ENCODE assay signal across 7 cellular contexts in genomic region chr3:192864943-192865342, GRCh38. TPM values are rescaled to one million over a fixed set of nuclear protein-coding genes. Genes with fewer than 3 reads are reported as not detected.
DNase-seq lines count a peak whose midpoint lies in the region; ATAC-seq and TF ChIP-seq lines count a peak whose summit lies in the region.

No MANE protein-coding gene starts in this region.

- H3K9me2 ChIP-seq in PC-9 (ENCODE audit: insufficient read depth), result no peaks in the 10 kb centered on the region

- H3K27ac ChIP-seq in gastrocnemius medialis (peak overlapping the region in 2 of 4 donors; percentile 52 to 56), PC-9 (no peak overlapping the region)

- H3K4me3 Mint-ChIP-seq in nephron progenitor cell, result no peak overlapping the region

- H3F3A ChIP-seq in PC-9 (ENCODE audit: insufficient read depth, low read depth), result no peaks in the 10 kb centered on the region

- intact Hi-C loops in gastrocnemius medialis (cut with DNase I; ENCODE audit: low total_unique reads) (loop anchor here (5.0 kb wide), 1 partner anchor 38 kb away; no protein-coding TSS in a partner anchor), PC-9 (cut with micrococcal nuclease; ENCODE audit: unreplicated experiment) (no loop called here)

- BruUV-seq in PC-9 (replicated peaks; lab: Mats Ljungman, UMichigan), result no TSS peak

- H3K9me3 ChIP-seq in gastrocnemius medialis, result no peaks in the 10 kb centered on the region
- no peaks in the 10 kb centered on the region for H3K9me3 ChIP-seq in PC-9 (ENCODE audit: insufficient read depth, low read depth)

- ATAC-seq in GM19035 (IDR thresholded peaks at IDR 0.05; ENCODE audit: unreplicated experiment) (peak; percentile 82), HG02678 (IDR thresholded peaks at IDR 0.05; ENCODE audit: unreplicated experiment) (peak; percentile 67), gastrocnemius medialis (peak; percentile 93 to 96)

- DNase-seq in NCI-H524 treated with DMSO at 0.1 percent for 48 hours (lab: John Stamatoyannopoulos, UW) (peak; percentile 78), gastrocnemius medialis (peak; percentile 23 to 39), PC-9 (no peak), UCSD-AML1 (lab: John Stamatoyannopoulos, UW; ENCODE audit: unreplicated experiment) (no peak), nephron progenitor cell (no peak)

- no peaks in the 10 kb centered on the region for H3K36me3 ChIP-seq in gastrocnemius medialis
- H3K36me3 ChIP-seq in PC-9 (ENCODE audit: low read depth), result no peaks in the 10 kb centered on the region

- TF ChIP-seq CTCF in gastrocnemius medialis (IDR thresholded peaks at IDR 0.05 in 4 of 5, conservative IDR thresholded peaks at IDR 0.05 in 1 of 5) (no peak), PC-9 (conservative IDR thresholded peaks at IDR 0.05) (no peak), nephron progenitor cell (IDR thresholded peaks at IDR 0.05) (no peak)

- H3K79me2 ChIP-seq in PC-9 (ENCODE audit: low read depth), result no peaks in the 10 kb centered on the region

- no peak overlapping the region for H3K4me3 ChIP-seq in gastrocnemius medialis
- H3K4me3 ChIP-seq in PC-9, result no peak overlapping the region

- no peak for TF ChIP-seq POLR2A in gastrocnemius medialis (IDR thresholded peaks at IDR 0.05)

- no peaks in the 10 kb centered on the region for H3K27me3 Mint-ChIP-seq in nephron progenitor cell (ENCODE audit: low read depth, poor library complexity)

- peaks cover 13% of the 10 kb centered on the region for H3K36me3 Mint-ChIP-seq in nephron progenitor cell (ENCODE audit: low read depth)

- H3K4me1 ChIP-seq in gastrocnemius medialis (peaks cover 11 to 23% of the 10 kb centered on the region in 2 donors), PC-9 (replicated peaks; ENCODE audit: insufficient read depth) (no peaks in the 10 kb centered on the region; the same call in 1 of the 2 replicates)

- peaks cover 29% of the 10 kb centered on the region for H3K4me1 Mint-ChIP-seq in nephron progenitor cell

- H2AFZ ChIP-seq in PC-9, result no peak overlapping the region

- POLR2A ChIA-PET in PC-9 (lab: Charles Lee; ENCODE audit: unreplicated experiment), result interaction anchor here (0.5 to 0.6 kb wide), 4 partner anchors 29 to 1482 kb away, joined by 3 to 7 read pairs (median 5); no protein-coding TSS in a partner anchor

- CTCF ChIA-PET in PC-9 (lab: Charles Lee), result no interaction called here

- H4K20me1 ChIP-seq in PC-9 (ENCODE audit: insufficient read depth), result peaks cover 1% of the 10 kb centered on the region

- no peak overlapping the region for H3K27ac Mint-ChIP-seq in nephron progenitor cell

- H3K4me2 ChIP-seq in PC-9, result no peak overlapping the region

- peaks cover 6% of the 10 kb centered on the region for H3K9me3 Mint-ChIP-seq in nephron progenitor cell

- in situ Hi-C loops in gastrocnemius medialis (cut with MboI; ENCODE audit: low sequenced_read_pairs in 4 of 4), result no loop called here

- H3K27me3 ChIP-seq in gastrocnemius medialis, result no peaks in the 10 kb centered on the region
- no peaks in the 10 kb centered on the region for H3K27me3 ChIP-seq in PC-9 (ENCODE audit: insufficient read depth, low read depth)

RNA-seq across cellular contexts. Expression of gene MB21D2, which starts 52.7 kb away (rescaled TPM):
- total RNA-seq in gastrocnemius medialis (1 to 10 TPM; 1.5 to 3.8 (median 2.7) TPM), PC-9 (2021) (4.5 and 5.1 TPM in 2 replicates)

Comparison
In these comparisons a context has a peak if more than half of its experiments do, and no peak if none do; other contexts are left out.
1. DNase-seq: peak in NCI-H524 treated with DMSO at 0.1 percent for 48 hours (single experiment) and gastrocnemius medialis (2 of 2); none in PC-9 (0 of 2), UCSD-AML1 (single experiment) and nephron progenitor cell (single experiment).
2. Peak in every context shown above with its lines, with median percentiles within 50 percentile points of each other: ATAC-seq.